17 cellular contexts compared by ENCODE assay signal in the genomic region with DNA sequence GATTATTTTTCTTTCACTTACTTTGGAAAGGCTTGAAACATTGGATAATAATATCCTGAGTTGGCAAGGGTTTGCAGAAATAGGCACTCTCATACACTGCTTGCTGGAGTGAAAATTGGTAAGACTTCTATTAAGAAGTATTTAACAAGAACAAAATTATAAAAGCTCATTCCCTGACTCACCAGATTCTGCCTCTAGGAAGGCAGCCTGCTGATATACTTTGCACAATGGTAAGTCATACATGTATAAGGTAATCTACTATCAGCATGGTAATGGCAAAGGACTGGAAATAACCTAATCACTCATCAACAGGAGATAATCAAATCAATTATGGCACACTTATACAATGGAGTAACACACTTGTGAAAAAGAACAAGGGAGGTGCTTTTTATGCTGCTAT.
A peak's percentile ranks its signal among the peaks of the same experiment; 100 is the strongest.
DNase-seq lines count a peak whose midpoint lies in the region; ATAC-seq and TF ChIP-seq lines count a peak whose summit lies in the region.
"Had no signal": no experiment of that assay in that cellular context is flagged by ENCODE, and none has a peak within 500 bp of the region (broad histone marks: within the 10 kb centered on the region; RNA-seq: fewer than 3 reads in every experiment).

No MANE protein-coding gene starts in this region.

- intact Hi-C loops in dorsolateral prefrontal cortex (cut with DNase I) (loop anchor here in 1 of 2 donors (5.0 kb wide), 1 partner anchor 94 kb away; the partner anchor contains the start of gene ZHX3), upper lobe of right lung (cut with DNase I) (no loop called here)

- no peaks in the 10 kb centered on the region for H3K27me3 ChIP-seq in dorsolateral prefrontal cortex
- no peaks in the 10 kb centered on the region for H3K27me3 ChIP-seq in upper lobe of right lung
- H3K27me3 ChIP-seq: adrenal gland had no signal

- H3K4me1 ChIP-seq in upper lobe of right lung = peaks cover 6% of the 10 kb centered on the region

- TF ChIP-seq CTCF in dorsolateral prefrontal cortex (IDR thresholded peaks at IDR 0.05 in 54 of 56, conservative IDR thresholded peaks at IDR 0.05 in 2 of 56; ENCODE audit: low read depth in 1 of 56, partially characterized antibody in 56 of 56) (no peak), upper lobe of right lung (IDR thresholded peaks at IDR 0.05) (no peak)

- H3K27ac ChIP-seq in dorsolateral prefrontal cortex = peak overlapping the region; percentile 69 to 100 (median 97)
- no peak overlapping the region for H3K27ac ChIP-seq in upper lobe of right lung

- DNase-seq in amniotic epithelial cell (ENCODE audit: low read depth) = peak; percentile 61
- DNase-seq in dorsolateral prefrontal cortex = no peak
- peak; percentile 50 for DNase-seq in midbrain (lab: John Stamatoyannopoulos, UW)
- DNase-seq in superior temporal gyrus (ENCODE audit: extremely low spot score) = peak; percentile 71
- no peak for DNase-seq in upper lobe of right lung
- DNase-seq in AML-193 (lab: John Stamatoyannopoulos, UW) = no peak
- DNase-seq in NCI-H774 (lab: John Stamatoyannopoulos, UW) = no peak
- DNase-seq: activated CD4-positive, alpha-beta T cell treated with anti-CD3 and anti-CD28 coated beads, Interleukin-2, amount 50 U/mL, for 4 hours; activated gamma-delta T cell; adrenal gland; KBM-7; left cardiac atrium; NCI-H1694; NCI-H748 treated with DMSO at 0.1 percent for 48 hours; T-helper 1 cell had no signal

- no peaks in the 10 kb centered on the region for H3K36me3 ChIP-seq in upper lobe of right lung
- H3K36me3 ChIP-seq: adrenal gland had no signal

- H3K4me3 ChIP-seq in dorsolateral prefrontal cortex (peak overlapping the region in 3 of 59 donors; percentile 1 to 14 (median 4)), upper lobe of right lung (no peak overlapping the region)
- H3K4me3 ChIP-seq: adrenal gland, coronary artery had no signal

- no peaks in the 10 kb centered on the region for H3K9me3 ChIP-seq in upper lobe of right lung
- H3K9me3 ChIP-seq: adrenal gland had no signal

- ATAC-seq in upper lobe of right lung (no peak), HG03039 (IDR thresholded peaks at IDR 0.05; ENCODE audit: unreplicated experiment) (no peak)

Comparison
In these comparisons a context has a peak if more than half of its experiments do, and no peak if none do; other contexts are left out.
1. DNase-seq: peak in amniotic epithelial cell (single experiment), midbrain (single experiment) and superior temporal gyrus (single experiment); none in dorsolateral prefrontal cortex (0 of 10), upper lobe of right lung (single experiment), AML-193 (0 of 2) and NCI-H774 (single experiment).